In genomic region chr10:85433248-85433647, GRCh38 we compare ENCODE assay signal across 23 cellular contexts.
"Had no signal": no experiment of that assay in that cellular context is flagged by ENCODE, and none has a peak within 500 bp of the region (broad histone marks: within the 10 kb centered on the region; RNA-seq: fewer than 3 reads in every experiment).

No MANE protein-coding gene starts in this region.

- H3K4me3 ChIP-seq: stomach, suprapubic skin, testis, thoracic aorta, thyroid gland, tibial artery, tibial nerve, transverse colon, upper lobe of left lung, upper lobe of right lung, uterus, vagina had no signal

- H3K27me3 ChIP-seq: stomach, suprapubic skin, testis, thyroid gland, tibial artery, tibial nerve, transverse colon, upper lobe of left lung, upper lobe of right lung, uterus, vagina had no signal

- H3K9me3 ChIP-seq: stomach, suprapubic skin, testis, thoracic aorta, thyroid gland, tibial artery, tibial nerve, transverse colon, upper lobe of left lung, upper lobe of right lung, uterus, vagina had no signal

- H3K36me3 ChIP-seq: stomach, suprapubic skin, thoracic aorta, thyroid gland, tibial artery, tibial nerve, transverse colon, upper lobe of left lung, upper lobe of right lung, uterus, vagina had no signal

- DNase-seq: stimulated activated CD4-positive, alpha-beta T cell treated with anti-CD3 and anti-CD28 coated beads, Interleukin-2, amount 100 ng/mL, for 48 hours; stimulated activated CD4-positive, alpha-beta T cell treated with anti-CD3 and anti-CD28 coated beads, Interleukin-4, amount 100 ng/mL, for 1 hour; stimulated activated CD4-positive, alpha-beta T cell treated with anti-CD3 and anti-CD28 coated beads, Interleukin-4, amount 100 ng/mL, for 24 hours; stimulated activated CD4-positive, alpha-beta T cell treated with anti-CD3 and anti-CD28 coated beads, Interleukin-4, amount 100 ng/mL, for 4 hours; stimulated activated CD8-positive, alpha-beta memory T cell treated with anti-CD3 and anti-CD28 coated beads, Interleukin-4, amount 100 ng/mL, for 48 hours; stimulated activated naive B cell treated with anti-CD40 and anti-IgM and Interleukin-4, amounts not matched to agents 10 μg/mL and 1 μg/mL and 100 μg/mL, for 72 hours; stimulated activated naive CD4-positive, alpha-beta T cell; stimulated activated naive CD4-positive, alpha-beta T cell treated with Interleukin-2 at 50 U/mL for 16 hours; stimulated activated naive CD8-positive, alpha-beta T cell treated with anti-CD3 and anti-CD28 coated beads, Interleukin-15, amount 100 ng/mL, for 72 hours; stimulated activated naive CD8-positive, alpha-beta T cell treated with anti-CD3 and anti-CD28 coated beads, Interleukin-15, Interleukin-2, amounts not matched to agents 100 U/mL and 50 U/mL, for 24 hours; stomach; testis; thyroid gland; tibial artery; transverse colon; trophoblast cell; upper lobe of left lung; upper lobe of right lung; uterus had no signal

- H3K4me1 ChIP-seq: stomach, suprapubic skin, testis, tibial artery, tibial nerve, transverse colon, upper lobe of left lung, upper lobe of right lung, uterus, vagina had no signal

- H3K27ac ChIP-seq: stomach, suprapubic skin, testis, thoracic aorta, thyroid gland, tibial artery, tibial nerve, transverse colon, upper lobe of left lung, upper lobe of right lung, uterus, vagina had no signal
